Comparison of ENCODE assay signal across 18 cellular contexts in genomic region chr21:38645282-38645681, GRCh38.
DNase-seq lines count a peak whose midpoint lies in the region; ATAC-seq, FAIRE-seq and TF ChIP-seq lines count a peak whose summit lies in the region.
"Had no signal": no experiment of that assay in that cellular context is flagged by ENCODE, and none has a peak within 500 bp of the region (broad histone marks: within the 10 kb centered on the region; RNA-seq: fewer than 3 reads in every experiment).

No MANE protein-coding gene starts in this region.

- peaks cover 22 to 23% of the 10 kb centered on the region in 2 experiments for H3K27me3 ChIP-seq in K562 (ENCODE audit: control insufficient read depth in 2 of 2, insufficient read depth in 2 of 2, low read length in 2 of 2)
- H3K27me3 ChIP-seq in kidney epithelial cell (ENCODE audit: control insufficient read depth, insufficient read depth, low read length) = no peaks in the 10 kb centered on the region
- H3K27me3 ChIP-seq in heart right ventricle = peaks cover 0 to 31% (median 1%) of the 10 kb centered on the region in 7 donors
- no peaks in the 10 kb centered on the region for H3K27me3 ChIP-seq in transverse colon

- H3K4me3 ChIP-seq in K562 = no peak overlapping the region
- no peak overlapping the region for H3K4me3 ChIP-seq in kidney epithelial cell (ENCODE audit: low read depth, low read length)
- H3K4me3 ChIP-seq in heart right ventricle = no peak overlapping the region
- H3K4me3 ChIP-seq in transverse colon = no peak overlapping the region
- H3K4me3 ChIP-seq: adrenal gland had no signal

- in situ Hi-C loops in K562 (cut with MboI) (no loop called here), transverse colon (cut with MboI; ENCODE audit: low pct_ligation_motif_present in 1 of 4, low pct_unique_long_range_greater_than_20kb in 1 of 4, low sequenced_read_pairs in 3 of 4) (no loop called here)

- H3K9ac ChIP-seq in K562 (ENCODE audit: insufficient read depth in 1 of 2, low read depth in 2 of 2, low read length in 2 of 2) = no peak overlapping the region
- H3K9ac ChIP-seq: parathyroid adenoma had no signal

- CTCF ChIA-PET in K562 (lab: Yijun Ruan, JAX; ENCODE audit: low intra/inter-chr PET ratio) = no interaction called here

- TF ChIP-seq EP300 in K562 (IDR thresholded peaks at IDR 0.05; ENCODE audit: low read length) (no peak), transverse colon (IDR thresholded peaks at IDR 0.05; ENCODE audit: low read depth) (no peak)

- DNase-seq in AG20443 (ENCODE audit: low spot score) (peak; percentile 82), HT1080 (ENCODE audit: low read depth) (peak; percentile 62), K562 (ENCODE audit: extremely low read depth in 1 of 4, low spot score in 3 of 4) (no peak), kidney epithelial cell (ENCODE audit: low read depth) (peak; percentile 29), heart right ventricle (no peak), transverse colon (no peak)
- DNase-seq: activated CD8-positive, alpha-beta memory T cell treated with anti-CD3 and anti-CD28 coated beads, Interleukin-2, amount 50 U/mL, for 4 hours; adrenal gland; effector memory CD4-positive, alpha-beta T cell; GF-D8; KBM-7; NCI-H1694; NCI-H524 treated with DMSO at 0.1 percent for 48 hours; Right ventricle myocardium superior had no signal

- WGBS in K562 (ENCODE audit: insufficient coverage, low coverage, missing lambda C conversion rate) = 2% methylated on average over 3 of the region's 3 CpGs
- WGBS in heart right ventricle, 2 donors = 83 to 87% methylated on average over 3 of the region's 3 CpGs
- 71 to 86% methylated on average over 3 of the region's 3 CpGs for WGBS in transverse colon (ENCODE audit: low coverage in 1 of 2), 2 donors

- no peak for ATAC-seq in K562
- no peak for ATAC-seq in heart right ventricle
- ATAC-seq in GM18870 (IDR thresholded peaks at IDR 0.05; ENCODE audit: unreplicated experiment) = no peak
- no peak for ATAC-seq in GM19463 (IDR thresholded peaks at IDR 0.05; ENCODE audit: unreplicated experiment)

- no peaks in the 10 kb centered on the region for H3K36me3 ChIP-seq in K562 (ENCODE audit: control insufficient read depth, insufficient read depth, low read length)
- H3K36me3 ChIP-seq in kidney epithelial cell (ENCODE audit: control insufficient read depth, insufficient read depth, low read length) = no peaks in the 10 kb centered on the region
- no peaks in the 10 kb centered on the region for H3K36me3 ChIP-seq in heart right ventricle
- no peaks in the 10 kb centered on the region for H3K36me3 ChIP-seq in transverse colon
- H3K36me3 ChIP-seq: adrenal gland had no signal

- H3K9me1 ChIP-seq in K562 (ENCODE audit: control insufficient read depth, insufficient read depth, low read length) = no peaks in the 10 kb centered on the region

- H3K27ac ChIP-seq in K562 (ENCODE audit: extremely low read depth, low read depth, low read length) = no peak overlapping the region
- no peak overlapping the region for H3K27ac ChIP-seq in heart right ventricle
- H3K27ac ChIP-seq in transverse colon = no peak overlapping the region
- H3K27ac ChIP-seq: adrenal gland, parathyroid adenoma, VCaP had no signal

- no peaks in the 10 kb centered on the region; the same call in 1 of the 2 replicates for H4K20me1 ChIP-seq in K562 (replicated peaks; ENCODE audit: control insufficient read depth, insufficient read depth, low read length)

- H3K9me3 ChIP-seq in K562 (replicated peaks; ENCODE audit: control insufficient read depth, insufficient read depth, low read depth, low read length) = no peaks in the 10 kb centered on the region
- H3K9me3 ChIP-seq in heart right ventricle = no peaks in the 10 kb centered on the region
- H3K9me3 ChIP-seq in transverse colon = no peaks in the 10 kb centered on the region
- H3K9me3 ChIP-seq: adrenal gland had no signal

- H3K4me2 ChIP-seq in K562 (ENCODE audit: insufficient read depth, low read length) = no peak overlapping the region

- intact Hi-C loops in K562 (cut with micrococcal nuclease) (no loop called here), heart right ventricle (cut with DNase I) (no loop called here), transverse colon (cut with DNase I; ENCODE audit: low total_unique reads) (no loop called here)

- no TSS peak for BruUV-seq in K562 (replicated peaks; lab: Mats Ljungman, UMichigan)

- POLR2A ChIA-PET in K562 (lab: Yijun Ruan, JAX) = no interaction called here

- TF ChIP-seq POLR2A in K562 (conservative IDR thresholded peaks at IDR 0.05) (no peak), transverse colon (IDR thresholded peaks at IDR 0.05) (no peak)

- no peak for TF ChIP-seq CTCF in K562 (IDR thresholded peaks at IDR 0.05 in 2 of 3, conservative IDR thresholded peaks at IDR 0.05 in 1 of 3; ENCODE audit: insufficient read depth in 2 of 3, low read depth in 1 of 3, low read length in 3 of 3)
- TF ChIP-seq CTCF in kidney epithelial cell (IDR thresholded peaks at IDR 0.05; ENCODE audit: insufficient read depth, low read length, poor library complexity, severe bottlenecking) = no peak
- TF ChIP-seq CTCF in heart right ventricle (IDR thresholded peaks at IDR 0.05) = no peak
- no peak for TF ChIP-seq CTCF in transverse colon (IDR thresholded peaks at IDR 0.05)

- TF ChIP-seq RAD21 in K562 (CRISPR knock-in tag; conservative IDR thresholded peaks at IDR 0.05 in 1 of 2, IDR thresholded peaks at IDR 0.05 in 1 of 2) = no peak

- H2AFZ ChIP-seq in K562 (ENCODE audit: low read depth, low read length) = no peak overlapping the region
- H2AFZ ChIP-seq: parathyroid adenoma had no signal

- H3K4me1 ChIP-seq in K562 (replicated peaks in 1 of 2; ENCODE audit: control insufficient read depth in 2 of 2, insufficient read depth in 2 of 2, low read length in 2 of 2) (peaks cover 0 to 2% of the 10 kb centered on the region in 2 experiments; a peak in 2 of 5 replicates), heart right ventricle (no peaks in the 10 kb centered on the region), transverse colon (no peaks in the 10 kb centered on the region)
- H3K4me1 ChIP-seq: adrenal gland, parathyroid adenoma had no signal

- H3K79me2 ChIP-seq in K562 (ENCODE audit: control insufficient read depth, insufficient read depth, low read length) = no peaks in the 10 kb centered on the region
- H3K79me2 ChIP-seq: parathyroid adenoma had no signal

- peak; percentile 35 for FAIRE-seq in K562 (lab: Jason Lieb, UNC)

TF ChIP-seq in K562, 482 proteins besides CTCF, POLR2A, EP300 and RAD21 (continues in another document):
- TF ChIP-seq CHD4 (IDR thresholded peaks at IDR 0.05; ENCODE audit: insufficient read depth, insufficient replicate concordance, low read depth, low read length, poor library complexity, severe bottlenecking) (no peak), ZNF609 (CRISPR knock-in tag; IDR thresholded peaks at IDR 0.05; ENCODE audit: borderline replicate concordance) (no peak), BRD9 (IDR thresholded peaks at IDR 0.05; ENCODE audit: low read depth, partially characterized antibody) (no peak), C11orf30 (IDR thresholded peaks at IDR 0.05; ENCODE audit: low read depth) (no peak), ATF4 (CRISPR knock-in tag; IDR thresholded peaks at IDR 0.05) (no peak), ZNF23 (CRISPR knock-in tag; IDR thresholded peaks at IDR 0.05) (no peak), TRIM28 (IDR thresholded peaks at IDR 0.05) (no peak), JUND (IDR thresholded peaks at IDR 0.05; ENCODE audit: borderline replicate concordance, low read depth, low read length) (no peak), JUND (tag; IDR thresholded peaks at IDR 0.05; ENCODE audit: borderline replicate concordance, low read depth, low read length) (no peak), COPS2 (conservative IDR thresholded peaks at IDR 0.05) (no peak), CHD1 (IDR thresholded peaks at IDR 0.05; ENCODE audit: low read length) (no peak), HDAC1 (IDR thresholded peaks at IDR 0.05) (no peak), TCF3 (CRISPR knock-in tag; IDR thresholded peaks at IDR 0.05) (no peak)

Comparison
In these comparisons a context has a peak if more than half of its experiments do, and no peak if none do; other contexts are left out.
1. DNase-seq: peak in AG20443 (single experiment), HT1080 (single experiment) and kidney epithelial cell (single experiment); none in K562 (0 of 4), heart right ventricle (0 of 2) and transverse colon (single experiment).